ENCODE assay signal across 11 cellular contexts in the genomic region with DNA sequence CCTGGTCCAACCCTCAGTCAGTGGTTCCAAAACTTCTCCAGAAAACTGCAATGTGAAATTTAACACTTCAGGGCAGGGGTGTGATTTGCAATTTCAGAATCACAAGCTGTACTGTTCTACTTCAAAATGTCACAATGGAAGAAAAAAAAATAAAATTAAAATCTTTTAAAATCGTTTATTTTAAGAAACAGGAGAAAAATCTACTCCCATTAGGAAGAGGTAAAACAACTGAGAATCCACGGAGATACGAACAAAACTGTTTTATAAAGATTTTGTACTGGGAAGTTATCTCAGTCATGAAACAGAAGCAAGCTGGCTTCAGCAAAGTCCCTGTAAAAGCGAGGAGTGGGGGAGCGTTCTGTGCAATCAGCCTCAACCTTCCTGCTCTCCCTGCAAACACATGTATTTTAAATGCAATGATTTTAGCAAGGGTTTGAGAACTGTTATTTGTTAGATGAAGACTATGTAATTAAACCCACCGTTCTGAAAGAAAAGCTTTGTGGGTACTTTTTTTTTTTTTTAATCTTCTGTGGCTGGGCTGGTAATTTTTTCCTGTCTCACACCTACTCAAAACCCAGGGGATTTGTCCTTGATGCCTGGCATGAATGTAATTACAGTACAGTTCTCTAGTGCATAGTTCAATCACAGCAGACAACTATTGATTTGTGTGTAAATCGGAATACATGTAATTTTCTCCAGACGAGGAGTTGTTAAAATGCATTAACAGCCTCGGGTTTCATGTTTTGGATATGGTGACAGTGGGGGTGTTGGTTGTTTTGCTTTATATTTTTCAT.
A peak's percentile ranks its signal among the peaks of the same experiment; 100 is the strongest.
DNase-seq lines count a peak whose midpoint lies in the region; ATAC-seq lines count a peak whose summit lies in the region.
"Had no signal": no experiment of that assay in that cellular context is flagged by ENCODE, and none has a peak within 500 bp of the region (broad histone marks: within the 10 kb centered on the region; RNA-seq: fewer than 3 reads in every experiment).

No MANE protein-coding gene starts in this region.

- peak overlapping the region; percentile 53 for H3K27ac Mint-ChIP-seq in activated naive CD8-positive, alpha-beta T cell treated with anti-CD3 and anti-CD28 coated beads for 36 hours
- H3K27ac Mint-ChIP-seq: T-cell had no signal

- H3K27ac ChIP-seq in aorta (ENCODE audit: low read depth in 1 of 2, low read length in 2 of 2): no peak overlapping the region

- no peaks in the 10 kb centered on the region for H3K27me3 ChIP-seq in aorta (ENCODE audit: control insufficient read depth in 1 of 2, insufficient read depth in 2 of 2, low read length in 1 of 2)

- H3K9me3 Mint-ChIP-seq in activated naive CD8-positive, alpha-beta T cell treated with anti-CD3 and anti-CD28 coated beads for 36 hours: no peaks in the 10 kb centered on the region
- H3K9me3 Mint-ChIP-seq: T-cell had no signal

- H3K36me3 ChIP-seq in aorta (ENCODE audit: control insufficient read depth in 1 of 2, insufficient read depth in 2 of 2, low read length in 1 of 2): no peaks in the 10 kb centered on the region

- no peaks in the 10 kb centered on the region for H3K9me3 ChIP-seq in aorta (ENCODE audit: control insufficient read depth, low read length)

- H3K27me3 Mint-ChIP-seq in activated naive CD8-positive, alpha-beta T cell treated with anti-CD3 and anti-CD28 coated beads for 36 hours: peaks cover 43% of the 10 kb centered on the region

- 8 to 11% methylated on average over 9 of the region's 9 CpGs for WGBS in aorta, 2 donors

- ATAC-seq in aorta (ENCODE audit: low FRiP score) (no peak), esophagus mucosa (no peak)
- ATAC-seq: T-cell had no signal

- H3K4me3 Mint-ChIP-seq in activated naive CD8-positive, alpha-beta T cell treated with anti-CD3 and anti-CD28 coated beads for 36 hours: no peak overlapping the region
- H3K4me3 Mint-ChIP-seq: T-cell had no signal

- DNase-seq in stimulated activated CD4-positive, alpha-beta T cell treated with anti-CD3 and anti-CD28 coated beads, Interleukin-4, amount 100 ng/mL, for 24 hours: peak; percentile 20
- no peak for DNase-seq in stimulated activated CD4-positive, alpha-beta T cell treated with anti-CD3 and anti-CD28 coated beads, Interleukin-15, amount 100 ng/mL, for 24 hours
- no peak for DNase-seq in activated naive CD8-positive, alpha-beta T cell treated with anti-CD3 and anti-CD28 coated beads for 36 hours
- peak; percentile 18 for DNase-seq in kidney glomerular epithelial cell (lab: John Stamatoyannopoulos, UW)
- DNase-seq in aorta: no peak
- no peak for DNase-seq in NCI-H187 (lab: John Stamatoyannopoulos, UW)
- DNase-seq in pons (ENCODE audit: low spot score): no peak
- DNase-seq: activated T-cell treated with anti-CD3 and anti-CD28 coated beads for 4 hours, NCI-H2029, T-cell had no signal

- H3K4me1 Mint-ChIP-seq in activated naive CD8-positive, alpha-beta T cell treated with anti-CD3 and anti-CD28 coated beads for 36 hours: peaks cover 26% of the 10 kb centered on the region
- H3K4me1 Mint-ChIP-seq: T-cell had no signal

- H3K36me3 Mint-ChIP-seq in activated naive CD8-positive, alpha-beta T cell treated with anti-CD3 and anti-CD28 coated beads for 36 hours: no peaks in the 10 kb centered on the region
- H3K36me3 Mint-ChIP-seq: T-cell had no signal

- intact Hi-C loops in aorta (cut with DNase I): no loop called here

- peak overlapping the region; percentile 36 to 40 for H3K4me3 ChIP-seq in aorta (ENCODE audit: low read length in 2 of 2)

- H3K4me1 ChIP-seq in aorta (ENCODE audit: control insufficient read depth in 1 of 2, insufficient read depth in 2 of 2, low read length in 2 of 2): peaks cover 1 to 2% of the 10 kb centered on the region in 2 donors

Comparison
In these comparisons a context has a peak if more than half of its experiments do, and no peak if none do; other contexts are left out.
1. DNase-seq: peak in stimulated activated CD4-positive, alpha-beta T cell treated with anti-CD3 and anti-CD28 coated beads, Interleukin-4, amount 100 ng/mL, for 24 hours (single experiment) and kidney glomerular epithelial cell (single experiment); none in stimulated activated CD4-positive, alpha-beta T cell treated with anti-CD3 and anti-CD28 coated beads, Interleukin-15, amount 100 ng/mL, for 24 hours (single experiment), activated naive CD8-positive, alpha-beta T cell treated with anti-CD3 and anti-CD28 coated beads for 36 hours (single experiment), aorta (0 of 2), NCI-H187 (0 of 2) and pons (single experiment).